Comparison of ENCODE assay signal across 1 cellular context in genomic region chr1:226643167-226643566, GRCh38.
TF ChIP-seq lines count a peak whose summit lies in the region.

No MANE protein-coding gene starts in this region.

TF ChIP-seq in GM12878, 131 proteins besides CTCF, POLR2A, EP300 and RAD21 (continued from another document):
- TF ChIP-seq BCL3 (IDR thresholded peaks at IDR 0.05; ENCODE audit: borderline replicate concordance, insufficient read depth, low read depth, low read length, poor library complexity, severe bottlenecking) (peak; percentile 6), CHD2 (IDR thresholded peaks at IDR 0.05; ENCODE audit: borderline replicate concordance, low read depth, low read length) (no peak), CHD1 (IDR thresholded peaks at IDR 0.05; ENCODE audit: low read depth, low read length) (no peak), RUNX3 (IDR thresholded peaks at IDR 0.05; ENCODE audit: low read length) (peak; percentile 54), MTA2 (IDR thresholded peaks at IDR 0.05; ENCODE audit: low read depth) (peak; percentile 54; the same call in 1 of the 2 replicates), IRF3 (IDR thresholded peaks at IDR 0.05) (no peak), JUNB (IDR thresholded peaks at IDR 0.05) (peak; percentile 59; the same call in 1 of the 2 replicates), DPF2 (IDR thresholded peaks at IDR 0.05) (0 out of 2 replicates have a peak, but pooled peaks have one; percentile 44), ATF7 (IDR thresholded peaks at IDR 0.05; ENCODE audit: low read depth) (peak; percentile 48; the same call in 1 of the 2 replicates), HDGF (IDR thresholded peaks at IDR 0.05) (peak; percentile 44; the same call in 1 of the 2 replicates), IKZF1 (conservative IDR thresholded peaks at IDR 0.05) (peak; percentile 76), GATAD2B (conservative IDR thresholded peaks at IDR 0.05; ENCODE audit: low read depth) (0 out of 2 replicates have a peak, but pooled peaks have one; percentile 54), RAD51 (IDR thresholded peaks at IDR 0.05) (no peak), ZBTB4 (CRISPR knock-in tag; IDR thresholded peaks at IDR 0.05) (no peak), NR2F1 (conservative IDR thresholded peaks at IDR 0.05) (peak; percentile 90), RB1 (IDR thresholded peaks at IDR 0.05; ENCODE audit: borderline replicate concordance) (no peak), TCF3 (IDR thresholded peaks at IDR 0.05; ENCODE audit: borderline replicate concordance, insufficient read depth, low read depth, low read length) (0 out of 2 replicates have a peak, but pooled peaks have one; percentile 24), TAF1 (IDR thresholded peaks at IDR 0.05; ENCODE audit: borderline replicate concordance, low read depth, low read length) (no peak), NBN (IDR thresholded peaks at IDR 0.05) (0 out of 2 replicates have a peak, but pooled peaks have one; percentile 52), BCL11A (IDR thresholded peaks at IDR 0.05; ENCODE audit: low read depth, low read length) (0 out of 2 replicates have a peak, but pooled peaks have one; percentile 17), SUPT20H (IDR thresholded peaks at IDR 0.05; ENCODE audit: borderline replicate concordance, control insufficient read depth, low read depth, low read length) (no peak), MXI1 (IDR thresholded peaks at IDR 0.05; ENCODE audit: low read depth, low read length) (0 out of 2 replicates have a peak, but pooled peaks have one; percentile 7), SUZ12 (IDR thresholded peaks at IDR 0.05; ENCODE audit: unreplicated experiment) (no peak), WRNIP1 (IDR thresholded peaks at IDR 0.05; ENCODE audit: borderline replicate concordance, low read depth, low read length) (no peak)
